8 cellular contexts compared by ENCODE assay signal in the genomic region with DNA sequence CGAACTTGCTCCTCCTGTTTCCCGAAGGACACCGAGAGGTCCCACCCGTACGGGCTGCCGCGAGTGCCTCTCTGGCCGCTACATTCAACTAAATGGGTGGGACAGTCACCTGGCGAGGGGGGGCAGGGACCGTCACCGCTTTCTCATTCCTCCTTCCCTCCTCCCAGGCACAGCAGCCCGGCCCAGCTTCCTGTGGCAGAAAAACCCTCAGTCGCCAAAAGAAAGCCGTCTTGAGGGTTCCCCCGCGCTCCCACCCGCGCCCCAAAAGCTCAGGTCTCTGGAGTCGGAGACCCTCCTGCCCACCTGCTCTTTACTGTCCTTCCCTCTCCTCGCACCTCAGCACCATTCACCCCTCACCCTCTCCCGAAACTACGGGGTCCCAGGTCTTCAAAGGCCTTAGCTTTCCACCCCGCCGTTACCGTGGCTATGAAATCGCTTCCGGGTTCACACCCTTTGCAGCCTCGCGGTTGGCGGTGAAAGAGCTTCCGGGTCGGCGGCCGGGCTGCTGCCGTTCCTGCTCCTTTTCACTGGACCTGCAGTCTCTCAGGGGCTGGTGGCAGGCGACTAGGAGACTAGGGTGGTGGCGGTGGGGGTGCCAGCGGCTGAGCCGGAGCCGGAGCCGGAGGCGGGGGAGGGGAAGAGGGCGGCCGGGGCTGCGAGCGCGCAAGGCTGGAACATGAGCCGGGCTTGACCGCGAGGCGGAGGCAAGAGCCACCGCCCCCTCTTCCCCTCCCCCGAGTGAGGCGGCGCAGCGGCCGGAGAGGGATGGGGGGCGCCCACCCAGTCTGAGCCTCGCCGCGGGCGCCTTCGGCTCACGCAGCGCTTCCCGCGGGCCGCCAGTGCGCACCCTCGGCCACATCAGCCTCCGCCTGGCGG. TPM values are rescaled to one million over a fixed set of nuclear protein-coding genes. Genes with fewer than 3 reads are reported as not detected.
DNase-seq lines count a peak whose midpoint lies in the region; FAIRE-seq and TF ChIP-seq lines count a peak whose summit lies in the region.

A gene with protein sequence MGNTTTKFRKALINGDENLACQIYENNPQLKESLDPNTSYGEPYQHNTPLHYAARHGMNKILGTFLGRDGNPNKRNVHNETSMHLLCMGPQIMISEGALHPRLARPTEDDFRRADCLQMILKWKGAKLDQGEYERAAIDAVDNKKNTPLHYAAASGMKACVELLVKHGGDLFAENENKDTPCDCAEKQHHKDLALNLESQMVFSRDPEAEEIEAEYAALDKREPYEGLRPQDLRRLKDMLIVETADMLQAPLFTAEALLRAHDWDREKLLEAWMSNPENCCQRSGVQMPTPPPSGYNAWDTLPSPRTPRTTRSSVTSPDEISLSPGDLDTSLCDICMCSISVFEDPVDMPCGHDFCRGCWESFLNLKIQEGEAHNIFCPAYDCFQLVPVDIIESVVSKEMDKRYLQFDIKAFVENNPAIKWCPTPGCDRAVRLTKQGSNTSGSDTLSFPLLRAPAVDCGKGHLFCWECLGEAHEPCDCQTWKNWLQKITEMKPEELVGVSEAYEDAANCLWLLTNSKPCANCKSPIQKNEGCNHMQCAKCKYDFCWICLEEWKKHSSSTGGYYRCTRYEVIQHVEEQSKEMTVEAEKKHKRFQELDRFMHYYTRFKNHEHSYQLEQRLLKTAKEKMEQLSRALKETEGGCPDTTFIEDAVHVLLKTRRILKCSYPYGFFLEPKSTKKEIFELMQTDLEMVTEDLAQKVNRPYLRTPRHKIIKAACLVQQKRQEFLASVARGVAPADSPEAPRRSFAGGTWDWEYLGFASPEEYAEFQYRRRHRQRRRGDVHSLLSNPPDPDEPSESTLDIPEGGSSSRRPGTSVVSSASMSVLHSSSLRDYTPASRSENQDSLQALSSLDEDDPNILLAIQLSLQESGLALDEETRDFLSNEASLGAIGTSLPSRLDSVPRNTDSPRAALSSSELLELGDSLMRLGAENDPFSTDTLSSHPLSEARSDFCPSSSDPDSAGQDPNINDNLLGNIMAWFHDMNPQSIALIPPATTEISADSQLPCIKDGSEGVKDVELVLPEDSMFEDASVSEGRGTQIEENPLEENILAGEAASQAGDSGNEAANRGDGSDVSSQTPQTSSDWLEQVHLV (plus strand): TSS at position 488 of the 876 bp plus-strand sequence. CDS start 49,005 bp downstream, outside the sequence.
KRIT1 (minus strand) TSS at position 428 of the 876 bp plus-strand sequence. CDS start 3,779 bp downstream, outside the sequence.

- peak; percentile 59 for FAIRE-seq in G401.6 (lab: Jason Lieb, UNC)

- H3K4me3 ChIP-seq in HAP-1 = peak within 1 kb of the TSS; percentile 81
- H3K4me3 ChIP-seq in MM.1S (ENCODE audit: low read length) = peak within 1 kb of the TSS; percentile 76
- H3K4me3 ChIP-seq in foreskin fibroblast (ENCODE audit: low read depth in 1 of 2, low read length in 2 of 2) = peak within 1 kb of the TSS; percentile 94 to 96
- H3K4me3 ChIP-seq in neural progenitor cell = peak within 1 kb of the TSS; percentile 85

- no peaks in the 10 kb centered on the region for H3K36me3 Mint-ChIP-seq in neural progenitor cell

- no peaks in the 10 kb centered on the region for H3K27me3 Mint-ChIP-seq in neural progenitor cell (ENCODE audit: insufficient read depth, low read depth)

- H3K9me3 ChIP-seq in HAP-1 (no peaks in the 10 kb centered on the region), MM.1S (replicated peaks; ENCODE audit: insufficient read depth, low read length) (no peaks in the 10 kb centered on the region), neural progenitor cell (ENCODE audit: low read depth) (no peaks in the 10 kb centered on the region)

- H3K4me2 ChIP-seq in MM.1S (ENCODE audit: low read depth, low read length) = peak within 1 kb of the TSS; percentile 95
- peak within 1 kb of the TSS; percentile 90 for H3K4me2 ChIP-seq in neural progenitor cell

- peak within 1 kb of the TSS; percentile 89 for H2AFZ ChIP-seq in MM.1S (ENCODE audit: low read length)
- peak within 1 kb of the TSS; percentile 92 for H2AFZ ChIP-seq in neural progenitor cell (replicated peaks)

- 0 out of 2 replicates have a peak, but pooled peaks have one; percentile 3 for TF ChIP-seq CTCF in MM.1S (IDR thresholded peaks at IDR 0.05; ENCODE audit: low read length)
- TF ChIP-seq CTCF in foreskin fibroblast (IDR thresholded peaks at IDR 0.05; ENCODE audit: low read depth, low read length) = no peak
- TF ChIP-seq CTCF in neural progenitor cell (IDR thresholded peaks at IDR 0.05) = peak; percentile 20
- no peak for TF ChIP-seq CTCF in subcutaneous adipose tissue (IDR thresholded peaks at IDR 0.05; ENCODE audit: low read depth)

- H3K79me2 ChIP-seq in MM.1S (ENCODE audit: low read length) (peaks cover 75% of the 10 kb centered on the region), neural progenitor cell (ENCODE audit: low read depth) (peaks cover 80% of the 10 kb centered on the region)

- H3K36me3 ChIP-seq in HAP-1 (replicated peaks) (peaks cover 5% of the 10 kb centered on the region), MM.1S (replicated peaks; ENCODE audit: insufficient read depth, low read length) (peaks cover 9% of the 10 kb centered on the region; the same call in 1 of the 2 replicates), neural progenitor cell (peaks cover 16% of the 10 kb centered on the region)

- H3K9me2 ChIP-seq in MM.1S (replicated peaks; ENCODE audit: insufficient read depth, low read length) = no peaks in the 10 kb centered on the region

- H3K27ac Mint-ChIP-seq in neural progenitor cell = peak within 1 kb of the TSS; percentile 100

- H3F3A ChIP-seq in MM.1S (ENCODE audit: insufficient read depth, low read length) (peaks cover 27% of the 10 kb centered on the region), neural progenitor cell (ENCODE audit: low read depth) (peaks cover 23% of the 10 kb centered on the region)

- no peaks in the 10 kb centered on the region for H3K27me3 ChIP-seq in HAP-1 (ENCODE audit: low read depth)
- H3K27me3 ChIP-seq in MM.1S (replicated peaks; ENCODE audit: insufficient read depth, low read length) = no peaks in the 10 kb centered on the region
- no peaks in the 10 kb centered on the region for H3K27me3 ChIP-seq in neural progenitor cell

- peak within 1 kb of the TSS; percentile 97 for H3K4me3 Mint-ChIP-seq in neural progenitor cell

- DNase-seq in HAP-1 (ENCODE audit: low spot score in 2 of 2) (peak; percentile 89 to 94), MM.1S (peak; percentile 87), SIG-M5 (lab: John Stamatoyannopoulos, UW) (peak; percentile 49), activated gamma-delta T cell treated with Interleukin-2 at 50 U/mL for 16 hours (peak; percentile 81), foreskin fibroblast (peak; percentile 68 to 91), neural progenitor cell (ENCODE audit: low spot score) (peak; percentile 94)

- peaks cover 32% of the 10 kb centered on the region for H3K4me1 Mint-ChIP-seq in neural progenitor cell

- H4K20me1 ChIP-seq in MM.1S (ENCODE audit: insufficient read depth, low read length) (no peaks in the 10 kb centered on the region), neural progenitor cell (ENCODE audit: low read depth) (peaks cover 13% of the 10 kb centered on the region)

- in situ Hi-C loops in HAP-1 (cut with MboI; ENCODE audit: low sequenced_read_pairs) = no loop called here

- H3K4me1 ChIP-seq in HAP-1 (peaks cover 21% of the 10 kb centered on the region), MM.1S (ENCODE audit: low read length) (peaks cover 9% of the 10 kb centered on the region), neural progenitor cell (peaks cover 26% of the 10 kb centered on the region)

- peak within 1 kb of the TSS; percentile 77 for H3K27ac ChIP-seq in MM.1S (ENCODE audit: low read length)
- H3K27ac ChIP-seq in neural progenitor cell = peak within 1 kb of the TSS; percentile 95

- peak within 1 kb of the TSS; percentile 74 for H3K9ac ChIP-seq in MM.1S (ENCODE audit: low read length)
- H3K9ac ChIP-seq in neural progenitor cell = peak within 1 kb of the TSS; percentile 82

- no peaks in the 10 kb centered on the region for H3K9me3 Mint-ChIP-seq in neural progenitor cell

RNA-seq across cellular contexts. Expression of the first gene that starts in this region (rescaled TPM):
- 37.7 and 52.1 TPM in 2 replicates for total RNA-seq in neural progenitor cell (ENCODE audit: low replicate concordance)
- 10 to 100 TPM; 36.9 to 51.4 (median 41.4) TPM for total RNA-seq in subcutaneous adipose tissue

RNA-seq across cellular contexts. Expression of gene KRIT1, which starts in this region (rescaled TPM):
- total RNA-seq in neural progenitor cell (ENCODE audit: low replicate concordance) (46.7 and 59.4 TPM in 2 replicates), subcutaneous adipose tissue (10 to 100 TPM; 50.8 to 86.7 (median 60.9) TPM)

Comparison
In these comparisons a context has a peak if more than half of its experiments do, and no peak if none do; other contexts are left out.
1. Peak in every context shown above with its lines: DNase-seq, H3K4me3 ChIP-seq and H3K27ac ChIP-seq.
2. CTCF ChIP-seq: peak in MM.1S (single experiment) and neural progenitor cell (single experiment); none in foreskin fibroblast (single experiment) and subcutaneous adipose tissue (single experiment).